8 cellular contexts compared by ENCODE assay signal in genomic region chr17:17751996-17752821, GRCh38.
A peak's percentile ranks its signal among the peaks of the same experiment; 100 is the strongest.
DNase-seq lines count a peak whose midpoint lies in the region; ATAC-seq and TF ChIP-seq lines count a peak whose summit lies in the region.

No MANE protein-coding gene starts in this region.

- peak; percentile 84 for ATAC-seq in GM19025 (IDR thresholded peaks at IDR 0.05; ENCODE audit: low read depth, unreplicated experiment)
- ATAC-seq in HG03196 (IDR thresholded peaks at IDR 0.05; ENCODE audit: unreplicated experiment), result peak; percentile 75

- DNase-seq in AG09319 (ENCODE audit: extremely low read depth, low read depth) (peak; percentile 85), NCI-H69 (lab: John Stamatoyannopoulos, UW) (peak; percentile 95), dermis microvascular lymphatic vessel endothelial cell (ENCODE audit: low read depth in 2 of 2) (peak; percentile 89 to 97), lower leg skin (ENCODE audit: low spot score in 2 of 2) (peak; percentile 95 to 99)
- peak; percentile 99 for DNase-seq in activated CD4-positive, alpha-beta memory T cell treated with anti-CD3 and anti-CD28 coated beads for 36 hours
- peak; percentile 96 for DNase-seq in stimulated activated CD4-positive, alpha-beta T cell treated with anti-CD3 and anti-CD28 coated beads, Interleukin-4, amount 100 ng/mL, for 24 hours

- 3% methylated on average over 17 to 43 of the region's 59 CpGs for WGBS in lower leg skin, 2 donors

- intact Hi-C loops in activated CD4-positive, alpha-beta memory T cell treated with anti-CD3 and anti-CD28 coated beads for 36 hours (cut with micrococcal nuclease), result loop anchor here (1.0 to 10.0 kb wide), 6 partner anchors 33 to 283 kb away; partner anchors contain the start of genes ATPAF2, DRC3, GID4 and TOM1L2
- intact Hi-C loops in lower leg skin (cut with DNase I; ENCODE audit: low total_unique reads), result no loop called here

- H3K4me1 Mint-ChIP-seq in activated CD4-positive, alpha-beta memory T cell treated with anti-CD3 and anti-CD28 coated beads for 36 hours (ENCODE audit: low read depth), result peaks cover 38% of the 10 kb centered on the region

- TF ChIP-seq POLR2A in lower leg skin (IDR thresholded peaks at IDR 0.05), result no peak

- H3K27ac Mint-ChIP-seq in activated CD4-positive, alpha-beta memory T cell treated with anti-CD3 and anti-CD28 coated beads for 36 hours, result peak overlapping the region; percentile 93

- peak; percentile 19 for TF ChIP-seq CTCF in AG09319 (IDR thresholded peaks at IDR 0.05; ENCODE audit: low read depth, low read length)
- TF ChIP-seq CTCF in lower leg skin (IDR thresholded peaks at IDR 0.05), result no peak

- CTCF ChIA-PET in activated CD4-positive, alpha-beta memory T cell treated with anti-CD3 and anti-CD28 coated beads for 36 hours (lab: Charles Lee), result no interaction called here

- POLR2A ChIA-PET in activated CD4-positive, alpha-beta memory T cell treated with anti-CD3 and anti-CD28 coated beads for 36 hours (lab: Charles Lee), result no interaction called here

- no peaks in the 10 kb centered on the region for H3K36me3 Mint-ChIP-seq in activated CD4-positive, alpha-beta memory T cell treated with anti-CD3 and anti-CD28 coated beads for 36 hours

- H3K4me3 Mint-ChIP-seq in activated CD4-positive, alpha-beta memory T cell treated with anti-CD3 and anti-CD28 coated beads for 36 hours, result peak overlapping the region; percentile 96

- peak overlapping the region; percentile 13 for H3K4me3 ChIP-seq in lower leg skin (ENCODE audit: low read depth, poor library complexity, severe bottlenecking)

- no peaks in the 10 kb centered on the region for H3K27me3 Mint-ChIP-seq in activated CD4-positive, alpha-beta memory T cell treated with anti-CD3 and anti-CD28 coated beads for 36 hours

- no peaks in the 10 kb centered on the region for H3K9me3 Mint-ChIP-seq in activated CD4-positive, alpha-beta memory T cell treated with anti-CD3 and anti-CD28 coated beads for 36 hours

Comparison
In these comparisons a context has a peak if more than half of its experiments do, and no peak if none do; other contexts are left out.
1. Peak in every context shown above with its lines: DNase-seq, ATAC-seq and H3K4me3 ChIP-seq.